In genomic region chr6:160991411-160992322, GRCh38 we compare ENCODE assay signal across 8 cellular contexts. TPM values are rescaled to one million over a fixed set of nuclear protein-coding genes. Genes with fewer than 3 reads are reported as not detected.
DNase-seq lines count a peak whose midpoint lies in the region; ATAC-seq and TF ChIP-seq lines count a peak whose summit lies in the region.

TSS of gene MAP3K4 (plus strand) at chr6:160991769. CDS start at chr6:160991932, 163 bp downstream.

- H3K36me3 ChIP-seq in ACC112 (ENCODE audit: insufficient read depth, low read length) (no peaks in the 10 kb centered on the region), kidney epithelial cell (ENCODE audit: control insufficient read depth, insufficient read depth, low read length) (no peaks in the 10 kb centered on the region)

- ATAC-seq in GM18519 (IDR thresholded peaks at IDR 0.05; ENCODE audit: low FRiP score, unreplicated experiment) = peak; percentile 48
- peak; percentile 69 for ATAC-seq in HG03039 (IDR thresholded peaks at IDR 0.05; ENCODE audit: unreplicated experiment)
- ATAC-seq in activated CD4-positive, CD25-positive, alpha-beta regulatory T cell treated with anti-CD3 and anti-CD28 coated beads, Interleukin-2, amount 50 U/mL, for 24 hours = peak; percentile 65 to 74

- H3K4me3 ChIP-seq in ACC112 (ENCODE audit: low read depth, low read length) (peak within 1 kb of the TSS; percentile 85), kidney epithelial cell (ENCODE audit: low read depth, low read length) (peak within 1 kb of the TSS; percentile 84)

- DNase-seq in NCI-H2227 (lab: John Stamatoyannopoulos, UW; ENCODE audit: unreplicated experiment) (peak; percentile 78), cerebellar cortex (ENCODE audit: low spot score) (peak; percentile 64), kidney epithelial cell (ENCODE audit: low read depth) (no peak)
- peak; percentile 65 to 72 for DNase-seq in stimulated activated CD4-positive, alpha-beta T cell treated with anti-CD3 and anti-CD28 coated beads, Interleukin-15, amount 100 ng/mL, for 48 hours (ENCODE audit: low read depth in 2 of 2)

- no peak for TF ChIP-seq CTCF in kidney epithelial cell (IDR thresholded peaks at IDR 0.05; ENCODE audit: insufficient read depth, low read length, poor library complexity, severe bottlenecking)

- peaks cover 36% of the 10 kb centered on the region for H3K79me2 ChIP-seq in ACC112 (ENCODE audit: control insufficient read depth, insufficient read depth, low read length, unreplicated experiment)

- H2AFZ ChIP-seq in ACC112 (ENCODE audit: low read length, unreplicated experiment) = peak within 1 kb of the TSS; percentile 83

- H3K27ac ChIP-seq in ACC112 (ENCODE audit: low read depth, low read length) = peak within 1 kb of the TSS; percentile 64

- H3K4me1 ChIP-seq in ACC112 (ENCODE audit: control insufficient read depth, insufficient read depth, low read length, unreplicated experiment) = peaks cover 18% of the 10 kb centered on the region

- H3K27me3 ChIP-seq in ACC112 (ENCODE audit: insufficient read depth, low read length) = no peaks in the 10 kb centered on the region
- no peaks in the 10 kb centered on the region for H3K27me3 ChIP-seq in kidney epithelial cell (ENCODE audit: control insufficient read depth, insufficient read depth, low read length)

RNA-seq across cellular contexts. Expression of gene MAP3K4, which starts in this region (rescaled TPM):
- 22.5 and 22.6 TPM in 2 replicates for total RNA-seq in kidney epithelial cell
